1 cellular context compared by ENCODE assay signal in the genomic region with DNA sequence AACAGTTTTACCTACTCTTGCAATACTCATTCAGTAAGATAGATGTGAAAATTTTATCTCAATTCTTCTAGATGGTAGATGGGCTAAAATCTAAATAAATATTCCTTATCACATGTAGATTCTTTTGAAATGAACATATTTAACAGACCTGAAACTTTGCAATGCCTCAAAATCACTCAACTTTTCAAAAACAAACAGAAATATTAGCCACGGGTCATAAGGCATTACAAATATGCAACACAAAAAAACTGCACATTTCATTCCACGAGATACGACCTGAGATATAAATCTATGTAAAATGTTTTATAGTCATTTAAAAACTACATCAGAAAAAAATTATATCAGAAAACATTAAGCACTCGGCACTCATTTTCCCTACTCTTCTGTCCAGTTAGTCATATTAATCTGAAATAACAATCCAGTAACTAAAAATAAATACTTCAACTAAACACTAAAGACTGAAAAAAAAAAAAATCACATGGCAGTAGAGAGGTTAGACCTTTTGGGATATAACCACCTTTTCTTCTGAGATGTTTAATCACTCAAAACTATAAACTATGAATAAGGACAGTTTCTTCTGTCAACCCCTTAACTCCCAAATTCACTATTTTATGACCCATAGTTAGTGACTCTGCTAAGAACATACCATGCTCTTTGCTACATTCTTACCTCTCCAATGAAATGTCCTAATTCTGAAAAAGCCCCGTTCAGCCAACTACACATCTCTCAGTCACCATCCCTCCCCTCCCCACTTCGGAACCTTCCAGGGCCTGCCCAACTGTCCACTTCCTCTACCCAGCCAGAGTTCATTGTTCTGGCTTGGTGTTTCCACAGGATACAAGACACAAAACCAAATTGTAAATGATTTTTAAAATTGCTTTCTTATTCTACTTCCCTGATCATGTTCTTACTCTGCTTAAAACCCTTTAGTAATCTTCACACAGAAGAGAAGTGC.
TF ChIP-seq lines count a peak whose summit lies in the region.

No MANE protein-coding gene starts in this region.

TF ChIP-seq in K562, 482 proteins besides CTCF, POLR2A, EP300 and RAD21 (continued from another document):
- TF ChIP-seq, protein P1, sequence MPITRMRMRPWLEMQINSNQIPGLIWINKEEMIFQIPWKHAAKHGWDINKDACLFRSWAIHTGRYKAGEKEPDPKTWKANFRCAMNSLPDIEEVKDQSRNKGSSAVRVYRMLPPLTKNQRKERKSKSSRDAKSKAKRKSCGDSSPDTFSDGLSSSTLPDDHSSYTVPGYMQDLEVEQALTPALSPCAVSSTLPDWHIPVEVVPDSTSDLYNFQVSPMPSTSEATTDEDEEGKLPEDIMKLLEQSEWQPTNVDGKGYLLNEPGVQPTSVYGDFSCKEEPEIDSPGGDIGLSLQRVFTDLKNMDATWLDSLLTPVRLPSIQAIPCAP (CRISPR knock-in tag; IDR thresholded peaks at IDR 0.05; ENCODE audit: borderline replicate concordance): no peak
- no peak for TF ChIP-seq MECOM (CRISPR knock-in tag; IDR thresholded peaks at IDR 0.05)
- TF ChIP-seq, protein P2, sequence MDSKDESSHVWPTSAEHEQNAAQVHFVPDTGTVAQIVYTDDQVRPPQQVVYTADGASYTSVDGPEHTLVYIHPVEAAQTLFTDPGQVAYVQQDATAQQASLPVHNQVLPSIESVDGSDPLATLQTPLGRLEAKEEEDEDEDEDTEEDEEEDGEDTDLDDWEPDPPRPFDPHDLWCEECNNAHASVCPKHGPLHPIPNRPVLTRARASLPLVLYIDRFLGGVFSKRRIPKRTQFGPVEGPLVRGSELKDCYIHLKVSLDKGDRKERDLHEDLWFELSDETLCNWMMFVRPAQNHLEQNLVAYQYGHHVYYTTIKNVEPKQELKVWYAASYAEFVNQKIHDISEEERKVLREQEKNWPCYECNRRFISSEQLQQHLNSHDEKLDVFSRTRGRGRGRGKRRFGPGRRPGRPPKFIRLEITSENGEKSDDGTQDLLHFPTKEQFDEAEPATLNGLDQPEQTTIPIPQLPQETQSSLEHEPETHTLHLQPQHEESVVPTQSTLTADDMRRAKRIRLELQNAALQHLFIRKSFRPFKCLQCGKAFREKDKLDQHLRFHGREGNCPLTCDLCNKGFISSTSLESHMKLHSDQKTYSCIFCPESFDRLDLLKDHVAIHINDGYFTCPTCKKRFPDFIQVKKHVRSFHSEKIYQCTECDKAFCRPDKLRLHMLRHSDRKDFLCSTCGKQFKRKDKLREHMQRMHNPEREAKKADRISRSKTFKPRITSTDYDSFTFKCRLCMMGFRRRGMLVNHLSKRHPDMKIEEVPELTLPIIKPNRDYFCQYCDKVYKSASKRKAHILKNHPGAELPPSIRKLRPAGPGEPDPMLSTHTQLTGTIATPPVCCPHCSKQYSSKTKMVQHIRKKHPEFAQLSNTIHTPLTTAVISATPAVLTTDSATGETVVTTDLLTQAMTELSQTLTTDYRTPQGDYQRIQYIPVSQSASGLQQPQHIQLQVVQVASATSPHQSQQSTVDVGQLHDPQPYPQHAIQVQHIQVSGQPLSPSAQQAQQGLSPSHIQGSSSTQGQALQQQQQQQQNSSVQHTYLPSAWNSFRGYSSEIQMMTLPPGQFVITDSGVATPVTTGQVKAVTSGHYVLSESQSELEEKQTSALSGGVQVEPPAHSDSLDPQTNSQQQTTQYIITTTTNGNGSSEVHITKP (IDR thresholded peaks at IDR 0.05; ENCODE audit: partially characterized antibody): peak; percentile 13
- TF ChIP-seq, protein P3, sequence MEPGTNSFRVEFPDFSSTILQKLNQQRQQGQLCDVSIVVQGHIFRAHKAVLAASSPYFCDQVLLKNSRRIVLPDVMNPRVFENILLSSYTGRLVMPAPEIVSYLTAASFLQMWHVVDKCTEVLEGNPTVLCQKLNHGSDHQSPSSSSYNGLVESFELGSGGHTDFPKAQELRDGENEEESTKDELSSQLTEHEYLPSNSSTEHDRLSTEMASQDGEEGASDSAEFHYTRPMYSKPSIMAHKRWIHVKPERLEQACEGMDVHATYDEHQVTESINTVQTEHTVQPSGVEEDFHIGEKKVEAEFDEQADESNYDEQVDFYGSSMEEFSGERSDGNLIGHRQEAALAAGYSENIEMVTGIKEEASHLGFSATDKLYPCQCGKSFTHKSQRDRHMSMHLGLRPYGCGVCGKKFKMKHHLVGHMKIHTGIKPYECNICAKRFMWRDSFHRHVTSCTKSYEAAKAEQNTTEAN (CRISPR knock-in tag; IDR thresholded peaks at IDR 0.05): no peak
- TF ChIP-seq, protein P4, sequence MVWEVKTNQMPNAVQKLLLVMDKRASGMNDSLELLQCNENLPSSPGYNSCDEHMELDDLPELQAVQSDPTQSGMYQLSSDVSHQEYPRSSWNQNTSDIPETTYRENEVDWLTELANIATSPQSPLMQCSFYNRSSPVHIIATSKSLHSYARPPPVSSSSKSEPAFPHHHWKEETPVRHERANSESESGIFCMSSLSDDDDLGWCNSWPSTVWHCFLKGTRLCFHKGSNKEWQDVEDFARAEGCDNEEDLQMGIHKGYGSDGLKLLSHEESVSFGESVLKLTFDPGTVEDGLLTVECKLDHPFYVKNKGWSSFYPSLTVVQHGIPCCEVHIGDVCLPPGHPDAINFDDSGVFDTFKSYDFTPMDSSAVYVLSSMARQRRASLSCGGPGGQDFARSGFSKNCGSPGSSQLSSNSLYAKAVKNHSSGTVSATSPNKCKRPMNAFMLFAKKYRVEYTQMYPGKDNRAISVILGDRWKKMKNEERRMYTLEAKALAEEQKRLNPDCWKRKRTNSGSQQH (CRISPR knock-in tag; IDR thresholded peaks at IDR 0.05): no peak
- no peak for TF ChIP-seq ZNF507 (tag; conservative IDR thresholded peaks at IDR 0.05)
